13 cellular contexts compared by ENCODE assay signal in genomic region chrY:18753133-18753815, GRCh38. TPM values are rescaled to one million over a fixed set of nuclear protein-coding genes. Genes with fewer than 3 reads are reported as not detected.
"Had no signal": no experiment of that assay in that cellular context is flagged by ENCODE, and none has a peak within 500 bp of the region (broad histone marks: within the 10 kb centered on the region; RNA-seq: fewer than 3 reads in every experiment).

No MANE protein-coding gene starts in this region.

RNA-seq across cellular contexts. Expression of gene HSFY2, which starts 20.3 kb away (rescaled TPM):
- total RNA-seq: activated B cell treated with CpG ODN at 0.5 μM for 24 hours; activated CD4-positive, alpha-beta memory T cell treated with anti-CD3 and anti-CD28 coated beads for 36 hours; activated CD4-positive, alpha-beta memory T cell treated with anti-CD3 and anti-CD28 coated beads, Interleukin-2, amount 10 ng/mL, durations not matched to agents 7 days and 5 days; activated CD4-positive, alpha-beta T cell treated with anti-CD3 and anti-CD28 coated beads for 36 hours; activated CD4-positive, alpha-beta T cell treated with anti-CD3 and anti-CD28 coated beads, Interleukin-2, amount 10 ng/mL, durations not matched to agents 24 days and 14 days; activated CD4-positive, alpha-beta T cell treated with anti-CD3 and anti-CD28 coated beads, Interleukin-2, amount 10 ng/mL, durations not matched to agents 7 days and 5 days; activated CD8-positive, alpha-beta memory T cell treated with anti-CD3 and anti-CD28 coated beads for 36 hours; activated CD8-positive, alpha-beta memory T cell treated with anti-CD3 and anti-CD28 coated beads, Interleukin-2, amount 10 ng/mL, durations not matched to agents 7 days and 5 days; activated CD8-positive, alpha-beta T cell treated with anti-CD3 and anti-CD28 coated beads for 36 hours; activated CD8-positive, alpha-beta T cell treated with anti-CD3 and anti-CD28 coated beads, Interleukin-2, amount 10 ng/mL, durations not matched to agents 7 days and 5 days; T-helper 17 cell; T-helper 2 cell treated with Interferon-gamma antibody and Interleukin-4, amounts not matched to agents 100 ng/mL and 5 ng/mL, for 36 hours; WTC11 had no signal
